ENCODE assay signal across 9 cellular contexts in the genomic region with DNA sequence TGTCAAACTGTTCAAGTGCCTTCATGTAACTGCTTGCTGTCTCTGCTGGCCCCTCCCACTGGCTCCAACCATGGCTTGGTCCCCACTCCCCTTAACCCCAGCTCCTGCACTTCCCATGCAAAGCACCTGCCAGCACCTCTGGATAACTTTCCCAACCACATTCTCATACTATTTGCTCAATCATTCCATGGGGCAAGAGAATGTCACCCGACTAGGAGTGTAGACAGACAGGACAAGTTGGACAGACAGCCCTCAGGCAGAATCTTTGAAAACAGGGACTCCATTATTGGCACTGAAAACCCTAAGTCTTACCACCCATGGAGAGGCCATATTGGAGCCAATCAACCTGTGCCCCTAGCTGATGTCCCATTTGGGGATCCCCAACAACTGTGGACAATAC.
"Had no signal": no experiment of that assay in that cellular context is flagged by ENCODE, and none has a peak within 500 bp of the region (broad histone marks: within the 10 kb centered on the region; RNA-seq: fewer than 3 reads in every experiment).

No MANE protein-coding gene starts in this region.

- H3K4me3 ChIP-seq: GM23248, GM23338, HAP-1 had no signal

- ATAC-seq: GM23338, HCT116 had no signal

- H3K4me3 Mint-ChIP-seq: GM23338, H9, HFFc6 had no signal

- H3K9ac ChIP-seq: GM23248 had no signal

- H3K4me2 ChIP-seq: GM23338 had no signal

- DNase-seq: GM23248, GOT3, H7, H9, HCEC 1CT, HFFc6 had no signal

- H3K36me3 ChIP-seq: HAP-1 had no signal

- H2AFZ ChIP-seq: GM23248, GM23338 had no signal

- H3K9me3 Mint-ChIP-seq: GM23338, H9, HFFc6 had no signal

- H3K27ac Mint-ChIP-seq: GM23338, H9, HFFc6 had no signal

- H3K27ac ChIP-seq: GM23248 had no signal

- H3K4me1 ChIP-seq: HAP-1 had no signal
